In the genomic region with DNA sequence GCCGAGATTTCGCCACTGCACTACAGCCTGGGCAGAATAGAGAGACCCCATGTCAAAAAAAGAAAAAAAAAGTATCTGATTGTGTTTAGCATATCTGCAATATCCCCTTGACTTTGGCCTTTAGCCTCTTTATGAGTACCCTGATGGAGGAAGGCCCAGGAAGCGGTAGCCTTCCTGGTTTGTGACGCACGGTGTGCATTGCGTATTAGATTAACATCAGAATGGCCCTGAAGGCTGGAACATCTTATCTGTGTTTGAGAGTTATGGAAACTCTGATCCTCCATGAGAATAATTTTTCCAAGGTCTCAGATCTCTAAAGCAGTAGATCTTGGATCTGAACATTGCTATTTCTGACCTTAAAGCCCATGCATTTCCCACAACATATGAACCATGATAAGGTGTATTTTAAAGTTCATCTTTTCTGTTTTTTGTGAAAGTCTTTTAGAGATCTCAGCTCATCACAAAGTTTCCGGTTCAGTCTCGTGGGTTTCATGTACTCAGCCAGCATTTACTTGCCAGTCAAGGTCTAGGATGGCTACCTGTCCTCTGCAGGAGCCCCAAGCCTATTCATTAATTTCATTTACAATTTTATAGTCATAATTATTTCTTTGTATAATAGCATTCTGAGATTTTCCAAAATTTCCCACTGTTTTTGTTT, we compare ENCODE assay signal across 8 cellular contexts. TPM values are rescaled to one million over a fixed set of nuclear protein-coding genes. Genes with fewer than 3 reads are reported as not detected.
DNase-seq lines count a peak whose midpoint lies in the region; ATAC-seq and TF ChIP-seq lines count a peak whose summit lies in the region.

No MANE protein-coding gene starts in this region.

- H3K27me3 Mint-ChIP-seq in central memory CD8-positive, alpha-beta T cell = no peaks in the 10 kb centered on the region
- no peaks in the 10 kb centered on the region for H3K27me3 Mint-ChIP-seq in nephron (ENCODE audit: low read depth)

- TF ChIP-seq CTCF in nephron (IDR thresholded peaks at IDR 0.05; ENCODE audit: unreplicated experiment in 3 of 3) (no peak), omental fat pad (IDR thresholded peaks at IDR 0.05) (no peak)

- H3K4me2 ChIP-seq in BLaER1 = peak overlapping the region; percentile 92

- peaks cover 36% of the 10 kb centered on the region for H3K4me1 ChIP-seq in BLaER1

- no peaks in the 10 kb centered on the region for H3K36me3 ChIP-seq in BLaER1
- H3K36me3 ChIP-seq in KOPT-K1 (ENCODE audit: insufficient read depth, low read length) = no peaks in the 10 kb centered on the region

- no peaks in the 10 kb centered on the region for H3K27me3 ChIP-seq in BLaER1

- H3K9me3 ChIP-seq in BLaER1 (no peaks in the 10 kb centered on the region), KOPT-K1 (ENCODE audit: insufficient read depth, low read length, poor library complexity, severe bottlenecking) (no peaks in the 10 kb centered on the region)

- H3K4me1 Mint-ChIP-seq in central memory CD8-positive, alpha-beta T cell = peaks cover 46% of the 10 kb centered on the region
- peaks cover 31% of the 10 kb centered on the region for H3K4me1 Mint-ChIP-seq in nephron

- H3K27ac ChIP-seq in BLaER1 (peak overlapping the region; percentile 99), KOPT-K1 (ENCODE audit: low read depth, low read length, poor library complexity, severe bottlenecking) (peak overlapping the region; percentile 60)

- no peak for DNase-seq in central memory CD8-positive, alpha-beta T cell (ENCODE audit: low spot score in 2 of 2)
- DNase-seq in inferior parietal cortex (ENCODE audit: extremely low spot score) (no peak), omental fat pad (ENCODE audit: low spot score) (no peak)

- peak overlapping the region; percentile 51 for H3K27ac Mint-ChIP-seq in central memory CD8-positive, alpha-beta T cell (ENCODE audit: low read depth)
- peak overlapping the region; percentile 70 to 95 (median 95) for H3K27ac Mint-ChIP-seq in nephron

- H3K4me3 ChIP-seq in BLaER1 = peak overlapping the region; percentile 97

- no peaks in the 10 kb centered on the region for H3K9me3 Mint-ChIP-seq in central memory CD8-positive, alpha-beta T cell
- H3K9me3 Mint-ChIP-seq in nephron = no peaks in the 10 kb centered on the region

- ATAC-seq in central memory CD8-positive, alpha-beta T cell (replicated peaks; ENCODE audit: extremely low read depth, poor library complexity, severe bottlenecking) = no peak
- ATAC-seq in HG03378 (IDR thresholded peaks at IDR 0.05; ENCODE audit: unreplicated experiment) (no peak), omental fat pad (ENCODE audit: low FRiP score) (no peak), HG03108 (IDR thresholded peaks at IDR 0.05; ENCODE audit: unreplicated experiment) (no peak)

- H4K20me1 ChIP-seq in BLaER1 = peaks cover 29% of the 10 kb centered on the region

- H3K36me3 Mint-ChIP-seq in central memory CD8-positive, alpha-beta T cell (ENCODE audit: insufficient read depth) = peaks cover 9% of the 10 kb centered on the region
- no peaks in the 10 kb centered on the region for H3K36me3 Mint-ChIP-seq in nephron (ENCODE audit: low read depth)

- peak overlapping the region; percentile 99 for H3K9ac ChIP-seq in BLaER1

- H3K4me3 Mint-ChIP-seq in central memory CD8-positive, alpha-beta T cell = peak overlapping the region; percentile 99
- peak overlapping the region; percentile 89 to 91 (median 89) for H3K4me3 Mint-ChIP-seq in nephron

RNA-seq across cellular contexts. Expression of gene FDX1, which starts 0.7 kb away (rescaled TPM):
- total RNA-seq in omental fat pad = 10 to 100 TPM; 10.7 to 20.9 (median 11.9) TPM
